ENCODE assay signal across 12 cellular contexts in genomic region chr11:9568161-9568853, GRCh38. TPM values are rescaled to one million over a fixed set of nuclear protein-coding genes. Genes with fewer than 3 reads are reported as not detected.
DNase-seq lines count a peak whose midpoint lies in the region; ATAC-seq, FAIRE-seq and TF ChIP-seq lines count a peak whose summit lies in the region.
"Had no signal": no experiment of that assay in that cellular context is flagged by ENCODE, and none has a peak within 500 bp of the region (broad histone marks: within the 10 kb centered on the region; RNA-seq: fewer than 3 reads in every experiment).

No MANE protein-coding gene starts in this region.

- DNase-seq in OCI-LY7 (ENCODE audit: low spot score) (no peak), endothelial cell of umbilical vein (ENCODE audit: low read depth, low spot score) (no peak), neuronal stem cell (ENCODE audit: low spot score) (no peak), NCI-H1417 treated with DMSO at 0.1 percent for 48 hours (lab: John Stamatoyannopoulos, UW) (no peak), adrenal gland (no peak), H7 (no peak)
- DNase-seq: activated T-cell treated with anti-CD3 and anti-CD28 coated beads, Interleukin-2, amount 50 U/mL, for 24 hours; C1 segment of cervical spinal cord; posterior cingulate gyrus; SHP77 had no signal

- no peaks in the 10 kb centered on the region for H3K27me3 ChIP-seq in ACC112 (ENCODE audit: insufficient read depth, low read length)
- H3K27me3 ChIP-seq in endothelial cell of umbilical vein (ENCODE audit: control insufficient read depth in 2 of 2, insufficient read depth in 2 of 2, low read length in 2 of 2) = no peaks in the 10 kb centered on the region
- H3K27me3 ChIP-seq in neuronal stem cell (ENCODE audit: control insufficient read depth in 3 of 3, insufficient read depth in 3 of 3, low read depth in 1 of 3, low read length in 3 of 3) = no peaks in the 10 kb centered on the region
- H3K27me3 ChIP-seq in adrenal gland = no peaks in the 10 kb centered on the region
- no peaks in the 10 kb centered on the region for H3K27me3 ChIP-seq in H7 (ENCODE audit: control insufficient read depth, insufficient read depth, low read length)

- BruUV-seq in OCI-LY7 (replicated peaks; lab: Mats Ljungman, UMichigan) (no TSS peak), endothelial cell of umbilical vein (replicated peaks; lab: Mats Ljungman, UMichigan) (no TSS peak)

- H3K4me1 ChIP-seq in ACC112 (ENCODE audit: control insufficient read depth, insufficient read depth, low read length, unreplicated experiment) (peaks cover 45% of the 10 kb centered on the region), OCI-LY7 (ENCODE audit: insufficient read depth, low read length, poor library complexity, severe bottlenecking) (peaks cover 46% of the 10 kb centered on the region), endothelial cell of umbilical vein (ENCODE audit: control insufficient read depth, extremely low read depth, insufficient read depth, low read length) (peaks cover 31% of the 10 kb centered on the region), neuronal stem cell (ENCODE audit: control insufficient read depth in 2 of 2, insufficient read depth in 1 of 2, low read depth in 1 of 2, low read length in 2 of 2) (peaks cover 16 to 22% of the 10 kb centered on the region in 2 donors), adrenal gland (replicated peaks in 1 of 2) (peaks cover 3 to 21% of the 10 kb centered on the region in 2 donors)

- H4K8ac ChIP-seq in neuronal stem cell (ENCODE audit: low read depth, low read length) = no peak overlapping the region

- H3K36me3 ChIP-seq in ACC112 (ENCODE audit: insufficient read depth, low read length) (no peaks in the 10 kb centered on the region), OCI-LY7 (ENCODE audit: insufficient read depth, low read length) (no peaks in the 10 kb centered on the region), endothelial cell of umbilical vein (ENCODE audit: control insufficient read depth in 2 of 2, extremely low read depth in 1 of 2, insufficient read depth in 2 of 2, low read length in 2 of 2) (no peaks in the 10 kb centered on the region), neuronal stem cell (replicated peaks in 1 of 2; ENCODE audit: control insufficient read depth in 2 of 2, insufficient read depth in 2 of 2, low read length in 2 of 2) (no peaks in the 10 kb centered on the region), adrenal gland (replicated peaks in 1 of 2) (no peaks in the 10 kb centered on the region), H7 (replicated peaks; ENCODE audit: control insufficient read depth, insufficient read depth, low read length) (no peaks in the 10 kb centered on the region)

- H4K20me1 ChIP-seq in OCI-LY7 (ENCODE audit: insufficient read depth, low read length) (no peaks in the 10 kb centered on the region), endothelial cell of umbilical vein (replicated peaks; ENCODE audit: control insufficient read depth, extremely low read depth, insufficient read depth, low read length) (no peaks in the 10 kb centered on the region)

- no CpG with 5 or more reads among the region's 8 CpGs for WGBS in neuronal stem cell (ENCODE audit: extremely low coverage in 2 of 2, insufficient read length in 2 of 2, insufficient replicate concordance in 1 of 2), 2 donors
- 75 to 81% (median 76%) methylated on average over 8 of the region's 8 CpGs for whole genome bisulfite sequencing in adrenal gland, 4 donors

- no peak overlapping the region for H2AK5ac ChIP-seq in neuronal stem cell (ENCODE audit: low read depth, low read length)

- H3K9ac ChIP-seq in endothelial cell of umbilical vein (replicated peaks; ENCODE audit: extremely low read depth, insufficient read depth, low read length) = peak overlapping the region; percentile 69
- H3K9ac ChIP-seq in neuronal stem cell (ENCODE audit: low read depth, low read length, poor library complexity) = no peak overlapping the region

- H2BK5ac ChIP-seq in neuronal stem cell (ENCODE audit: low read length) = no peak overlapping the region

- H3K79me1 ChIP-seq in neuronal stem cell (ENCODE audit: low read depth, low read length) = no peaks in the 10 kb centered on the region

- ATAC-seq in GM18867 (IDR thresholded peaks at IDR 0.05; ENCODE audit: unreplicated experiment) = no peak

- H4K91ac ChIP-seq in neuronal stem cell (ENCODE audit: low read depth, low read length, poor library complexity) = no peak overlapping the region

- H3K23ac ChIP-seq in neuronal stem cell (ENCODE audit: low read depth, low read length, poor library complexity) = no peak overlapping the region

- H3K9me3 ChIP-seq in OCI-LY7 (ENCODE audit: low read length) = no peaks in the 10 kb centered on the region
- H3K9me3 ChIP-seq in endothelial cell of umbilical vein (replicated peaks; ENCODE audit: control insufficient read depth, insufficient read depth, low read length) = no peaks in the 10 kb centered on the region
- peaks cover 0 to 2% of the 10 kb centered on the region in 2 donors for H3K9me3 ChIP-seq in neuronal stem cell (replicated peaks in 1 of 2; ENCODE audit: control insufficient read depth in 2 of 2, insufficient read depth in 1 of 2, low read depth in 1 of 2, low read length in 2 of 2)
- H3K9me3 ChIP-seq in adrenal gland (replicated peaks in 1 of 3) = no peaks in the 10 kb centered on the region

- CTCF ChIA-PET in OCI-LY7 (lab: Charles Lee; ENCODE audit: unreplicated experiment) (no interaction called here), endothelial cell of umbilical vein (lab: Charles Lee) (interaction anchor here (2.4 kb wide), 1 partner anchor 34 kb away, joined by 13 read pairs; no protein-coding TSS in a partner anchor)

- no peak overlapping the region for H2AFZ ChIP-seq in ACC112 (ENCODE audit: low read length, unreplicated experiment)
- peak overlapping the region; percentile 55 for H2AFZ ChIP-seq in OCI-LY7 (ENCODE audit: low read length)
- no peak overlapping the region for H2AFZ ChIP-seq in endothelial cell of umbilical vein (ENCODE audit: low read depth, low read length)
- peak overlapping the region; percentile 65 for H2AFZ ChIP-seq in neuronal stem cell (ENCODE audit: low read length)

- dilution Hi-C loops in endothelial cell of umbilical vein (cut with MboI; ENCODE audit: extremely low pct_ligation_motif_present, low sequenced_read_pairs) = no loop called here

- no peak overlapping the region for H3K4ac ChIP-seq in neuronal stem cell (ENCODE audit: low read length)

- no peak overlapping the region for H2BK120ac ChIP-seq in neuronal stem cell (ENCODE audit: low read depth, low read length)

- H3K79me2 ChIP-seq in ACC112 (ENCODE audit: control insufficient read depth, insufficient read depth, low read length, unreplicated experiment) = no peaks in the 10 kb centered on the region
- peaks cover 7% of the 10 kb centered on the region; the same call in 1 of the 2 replicates for H3K79me2 ChIP-seq in OCI-LY7 (ENCODE audit: insufficient read depth, low read depth, low read length)
- no peaks in the 10 kb centered on the region for H3K79me2 ChIP-seq in endothelial cell of umbilical vein (ENCODE audit: control insufficient read depth, insufficient read depth, low read length)

- POLR2A ChIA-PET in OCI-LY7 (lab: Charles Lee) = interaction anchor here (1.5 to 15.1 kb wide), 2 partner anchors 10 to 27 kb away, joined by 3 to 509 read pairs; no protein-coding TSS in a partner anchor
- POLR2A ChIA-PET in endothelial cell of umbilical vein (lab: Charles Lee) = no interaction called here

- H3K18ac ChIP-seq in neuronal stem cell (ENCODE audit: low read length) = no peak overlapping the region

- intact Hi-C loops in OCI-LY7 (cut with micrococcal nuclease; ENCODE audit: unreplicated experiment) (no loop called here), endothelial cell of umbilical vein (cut with micrococcal nuclease) (loop anchor here (5.0 kb wide), 1 partner anchor 759 kb away; no protein-coding TSS in a partner anchor), adrenal gland (cut with DNase I) (no loop called here)

- H3K4me2 ChIP-seq in OCI-LY7 (ENCODE audit: low read length) = peak overlapping the region; percentile 88
- peak overlapping the region; percentile 34 for H3K4me2 ChIP-seq in endothelial cell of umbilical vein (ENCODE audit: insufficient read depth, low read length)
- H3K4me2 ChIP-seq in neuronal stem cell (ENCODE audit: insufficient read depth, low read length, poor library complexity, severe bottlenecking) = no peak overlapping the region

- no peak overlapping the region for H3K14ac ChIP-seq in neuronal stem cell (ENCODE audit: low read length)

- peak overlapping the region; percentile 100 for H3K27ac ChIP-seq in ACC112 (ENCODE audit: low read depth, low read length)
- H3K27ac ChIP-seq in OCI-LY7 (ENCODE audit: low read depth, low read length, poor library complexity, severe bottlenecking) = peak overlapping the region; percentile 78
- H3K27ac ChIP-seq in endothelial cell of umbilical vein (ENCODE audit: insufficient read depth, low read depth, low read length) = peak overlapping the region; percentile 77
- H3K27ac ChIP-seq in neuronal stem cell (replicated peaks; ENCODE audit: low read length) = peak overlapping the region; percentile 14
- H3K27ac ChIP-seq in adrenal gland = peak overlapping the region in 2 of 5 donors; percentile 3 to 61

- TF ChIP-seq CTCF in OCI-LY7 (conservative IDR thresholded peaks at IDR 0.05; ENCODE audit: low read length) (no peak), endothelial cell of umbilical vein (IDR thresholded peaks at IDR 0.05; ENCODE audit: extremely low read depth in 1 of 2, insufficient read depth in 1 of 2, low read depth in 1 of 2, low read length in 2 of 2) (no peak), adrenal gland (IDR thresholded peaks at IDR 0.05) (no peak)

- FAIRE-seq in endothelial cell of umbilical vein (lab: Jason Lieb, UNC) = no peak

- no peaks in the 10 kb centered on the region for H3K9me1 ChIP-seq in endothelial cell of umbilical vein (replicated peaks; ENCODE audit: control insufficient read depth, extremely low read depth, insufficient read depth, low read length)

- no peak for TF ChIP-seq POLR2A in endothelial cell of umbilical vein (IDR thresholded peaks at IDR 0.05; ENCODE audit: low read depth, low read length)
- TF ChIP-seq POLR2A in adrenal gland (IDR thresholded peaks at IDR 0.05) = no peak

- no peak overlapping the region for H2BK12ac ChIP-seq in neuronal stem cell (ENCODE audit: low read length)

- H3K9me2 ChIP-seq in OCI-LY7 (ENCODE audit: insufficient read depth, low read length) = no peaks in the 10 kb centered on the region

- H3K4me3 ChIP-seq in ACC112 (ENCODE audit: low read depth, low read length) (0 out of 2 replicates have a peak overlapping the region, but pooled peaks have one; percentile 56), OCI-LY7 (ENCODE audit: low read depth, low read length, poor library complexity, severe bottlenecking) (no peak overlapping the region), endothelial cell of umbilical vein (replicated peaks in 1 of 3; ENCODE audit: insufficient read depth in 1 of 3, low read depth in 1 of 3, low read length in 3 of 3) (no peak overlapping the region), neuronal stem cell (ENCODE audit: low read length in 2 of 2) (peak overlapping the region in 1 of 2 donors; percentile 4), adrenal gland (no peak overlapping the region), H7 (ENCODE audit: insufficient read depth, low read depth, low read length) (no peak overlapping the region)

- H2BK15ac ChIP-seq in neuronal stem cell (ENCODE audit: low read length) = no peak overlapping the region

RNA-seq across cellular contexts. Expression of gene WEE1, which starts 5.2 kb away (rescaled TPM):
- total RNA-seq in OCI-LY7 (2014; rRNA removed; shearing (Covaris generic)) = 141 and 147 TPM in 2 replicates
- total RNA-seq in OCI-LY7 (2022) = 216 and 237 TPM in 2 replicates
- 42.8 and 47.0 TPM in 2 replicates for total RNA-seq in endothelial cell of umbilical vein
- polyA plus RNA-seq in endothelial cell of umbilical vein = 12.4 and 19.2 TPM in 2 replicates
- 17.8 and 19.4 TPM in 2 replicates for polyA plus RNA-seq in endothelial cell of umbilical vein (2011; cell fraction: cytosol; rRNA removed)
- polyA plus RNA-seq in endothelial cell of umbilical vein (2011; cell fraction: nucleus; rRNA removed) = 93.8 and 122 TPM in 2 replicates
- polyA plus RNA-seq in endothelial cell of umbilical vein (2012) = 21.2 and 27.5 TPM in 2 replicates
- 27.2 and 28.9 TPM in 2 replicates for polyA minus RNA-seq in endothelial cell of umbilical vein
- polyA minus RNA-seq in endothelial cell of umbilical vein (2011; cell fraction: cytosol; rRNA and poly(A)+ RNA removed) = 34.8 TPM
- polyA minus RNA-seq in endothelial cell of umbilical vein (2011; cell fraction: nucleus; rRNA and poly(A)+ RNA removed) = 92.7 and 117 TPM in 2 replicates
- 47.6 TPM for polyA plus RNA-seq in neuronal stem cell (2013, experiment 1 of 2)
- 47.9 TPM for polyA plus RNA-seq in neuronal stem cell (2013, experiment 2 of 2)
- 10 to 100 TPM in 4 of 8 donors, 1 to 10 TPM in 4; 3.3 to 11.3 (median 9.0) TPM for total RNA-seq in adrenal gland
- polyA plus RNA-seq in adrenal gland = 10 to 100 TPM in 1 of 3 donors, 1 to 10 TPM in 2; 4.7 to 10.3 (median 4.7) TPM
- total RNA-seq in H7 (2014; rRNA removed; shearing (Covaris generic)) = 125 and 176 TPM in 2 replicates

Comparison
In these comparisons a context has a peak if more than half of its experiments do, and no peak if none do; other contexts are left out.
1. H2AFZ ChIP-seq: peak in OCI-LY7 (single experiment) and neuronal stem cell (single experiment); none in ACC112 (single experiment) and endothelial cell of umbilical vein (single experiment).